ENCODE assay signal across 8 cellular contexts in genomic region chr16:48385272-48385953, GRCh38. TPM values are rescaled to one million over a fixed set of nuclear protein-coding genes. Genes with fewer than 3 reads are reported as not detected.
A peak's percentile ranks its signal among the peaks of the same experiment; 100 is the strongest.
DNase-seq lines count a peak whose midpoint lies in the region; ATAC-seq and TF ChIP-seq lines count a peak whose summit lies in the region.

Gene SIAH1, minus strand, starts transcription at chr16:48385413. Its CDS starts 22,985 bp downstream, at chr16:48362428.

- no peaks in the 10 kb centered on the region for H3K9me3 ChIP-seq in HUES6 (ENCODE audit: control insufficient read depth, insufficient read depth, low read depth, low read length)

- no peaks in the 10 kb centered on the region for H3K36me3 Mint-ChIP-seq in activated T-helper 2 cell treated with anti-CD3 and anti-CD28 coated beads, Interferon-gamma antibody, Interleukin-2, Interleukin-4, amounts not matched to agents 10 μg/mL and 5 μg/mL and 100 μg/mL, durations not matched to agents 14 hours and 24 hours and 36 hours (ENCODE audit: low read depth)
- peaks cover 14% of the 10 kb centered on the region for H3K36me3 Mint-ChIP-seq in nephron progenitor cell (ENCODE audit: low read depth)
- H3K36me3 Mint-ChIP-seq in stimulated activated naive CD8-positive, alpha-beta T cell treated with anti-CD3 and anti-CD28 coated beads, Interleukin-15, Interleukin-2, amounts not matched to agents 100 ng/mL and 50 ng/mL, for 24 hours (ENCODE audit: low read depth) = peaks cover 13% of the 10 kb centered on the region

- H3K4me1 ChIP-seq in HUES6 (ENCODE audit: control insufficient read depth, insufficient read depth, low read length) = peaks cover 23% of the 10 kb centered on the region

- peak within 1 kb of the TSS; percentile 97 for H3K9ac ChIP-seq in HUES6 (ENCODE audit: low read length)

- H3K9me3 Mint-ChIP-seq in activated T-helper 2 cell treated with anti-CD3 and anti-CD28 coated beads, Interferon-gamma antibody, Interleukin-2, Interleukin-4, amounts not matched to agents 10 μg/mL and 5 μg/mL and 100 μg/mL, durations not matched to agents 14 hours and 24 hours and 36 hours = no peaks in the 10 kb centered on the region
- peaks cover 12% of the 10 kb centered on the region for H3K9me3 Mint-ChIP-seq in nephron progenitor cell
- H3K9me3 Mint-ChIP-seq in stimulated activated naive CD8-positive, alpha-beta T cell treated with anti-CD3 and anti-CD28 coated beads, Interleukin-15, Interleukin-2, amounts not matched to agents 100 ng/mL and 50 ng/mL, for 24 hours = no peaks in the 10 kb centered on the region

- peak within 1 kb of the TSS; percentile 94 for H3K4me3 Mint-ChIP-seq in activated T-helper 2 cell treated with anti-CD3 and anti-CD28 coated beads, Interferon-gamma antibody, Interleukin-2, Interleukin-4, amounts not matched to agents 10 μg/mL and 5 μg/mL and 100 μg/mL, durations not matched to agents 14 hours and 24 hours and 36 hours (ENCODE audit: low read depth)
- peak within 1 kb of the TSS; percentile 93 for H3K4me3 Mint-ChIP-seq in nephron progenitor cell
- H3K4me3 Mint-ChIP-seq in stimulated activated naive CD8-positive, alpha-beta T cell treated with anti-CD3 and anti-CD28 coated beads, Interleukin-15, Interleukin-2, amounts not matched to agents 100 ng/mL and 50 ng/mL, for 24 hours = peak within 1 kb of the TSS; percentile 99

- H3K4me3 ChIP-seq in HUES6 (ENCODE audit: low read depth, low read length) (peak within 1 kb of the TSS; percentile 91), fibroblast of pulmonary artery (replicated peaks; ENCODE audit: low read depth, low read length) (peak within 1 kb of the TSS; percentile 69)

- no peaks in the 10 kb centered on the region for H3K27me3 ChIP-seq in HUES6 (ENCODE audit: control insufficient read depth, insufficient read depth, low read length)

- DNase-seq in DMS 273 (lab: John Stamatoyannopoulos, UW; ENCODE audit: unreplicated experiment) (peak; percentile 95), RWPE1 (ENCODE audit: low spot score) (peak; percentile 89), fibroblast of pulmonary artery (ENCODE audit: low read depth) (peak; percentile 79), nephron progenitor cell (peak; percentile 94)
- DNase-seq in activated T-helper 2 cell treated with anti-CD3 and anti-CD28 coated beads, Interferon-gamma antibody, Interleukin-2, Interleukin-4, amounts not matched to agents 10 μg/mL and 5 μg/mL and 100 μg/mL, durations not matched to agents 14 hours and 24 hours and 36 hours (ENCODE audit: low spot score) = peak; percentile 86

- no peaks in the 10 kb centered on the region for H3K36me3 ChIP-seq in HUES6 (ENCODE audit: control insufficient read depth, insufficient read depth, low read length)

- CTCF ChIA-PET in RWPE1 (lab: Yijun Ruan, JAX) = interaction anchor here (1.6 kb wide), 1 partner anchor 141 kb away, joined by 4 read pairs; no protein-coding TSS in a partner anchor

- TF ChIP-seq CTCF in RWPE1 (conservative IDR thresholded peaks at IDR 0.05; ENCODE audit: low read depth) (no peak), fibroblast of pulmonary artery (IDR thresholded peaks at IDR 0.05; ENCODE audit: low read length, missing control alignments) (no peak), nephron progenitor cell (IDR thresholded peaks at IDR 0.05) (no peak)

- intact Hi-C loops in activated T-helper 2 cell treated with anti-CD3 and anti-CD28 coated beads, Interferon-gamma antibody, Interleukin-2, Interleukin-4, amounts not matched to agents 10 μg/mL and 5 μg/mL and 100 μg/mL, durations not matched to agents 14 hours and 24 hours and 36 hours (cut with micrococcal nuclease) = loop anchor here (2.0 to 5.0 kb wide), 3 partner anchors 72 to 227 kb away; no protein-coding TSS in a partner anchor

- POLR2A ChIA-PET in RWPE1 (lab: Yijun Ruan, JAX; ENCODE audit: low non-redundant PET) = no interaction called here

- H3K27me3 Mint-ChIP-seq in activated T-helper 2 cell treated with anti-CD3 and anti-CD28 coated beads, Interferon-gamma antibody, Interleukin-2, Interleukin-4, amounts not matched to agents 10 μg/mL and 5 μg/mL and 100 μg/mL, durations not matched to agents 14 hours and 24 hours and 36 hours (ENCODE audit: low read depth) = no peaks in the 10 kb centered on the region
- H3K27me3 Mint-ChIP-seq in nephron progenitor cell (ENCODE audit: low read depth, poor library complexity) = no peaks in the 10 kb centered on the region
- H3K27me3 Mint-ChIP-seq in stimulated activated naive CD8-positive, alpha-beta T cell treated with anti-CD3 and anti-CD28 coated beads, Interleukin-15, Interleukin-2, amounts not matched to agents 100 ng/mL and 50 ng/mL, for 24 hours = no peaks in the 10 kb centered on the region

- peaks cover 23% of the 10 kb centered on the region for H3K4me1 Mint-ChIP-seq in activated T-helper 2 cell treated with anti-CD3 and anti-CD28 coated beads, Interferon-gamma antibody, Interleukin-2, Interleukin-4, amounts not matched to agents 10 μg/mL and 5 μg/mL and 100 μg/mL, durations not matched to agents 14 hours and 24 hours and 36 hours (ENCODE audit: low read depth)
- H3K4me1 Mint-ChIP-seq in nephron progenitor cell = peaks cover 40% of the 10 kb centered on the region
- peaks cover 29% of the 10 kb centered on the region for H3K4me1 Mint-ChIP-seq in stimulated activated naive CD8-positive, alpha-beta T cell treated with anti-CD3 and anti-CD28 coated beads, Interleukin-15, Interleukin-2, amounts not matched to agents 100 ng/mL and 50 ng/mL, for 24 hours (ENCODE audit: low read depth)

- H3K27ac ChIP-seq in HUES6 (ENCODE audit: low read depth, low read length) (peak within 1 kb of the TSS; percentile 97), RWPE1 (peak within 1 kb of the TSS; percentile 93)

- peak; percentile 59 for ATAC-seq in GM21390 (IDR thresholded peaks at IDR 0.05; ENCODE audit: unreplicated experiment)

- H3K27ac Mint-ChIP-seq in activated T-helper 2 cell treated with anti-CD3 and anti-CD28 coated beads, Interferon-gamma antibody, Interleukin-2, Interleukin-4, amounts not matched to agents 10 μg/mL and 5 μg/mL and 100 μg/mL, durations not matched to agents 14 hours and 24 hours and 36 hours = peak within 1 kb of the TSS; percentile 92
- H3K27ac Mint-ChIP-seq in nephron progenitor cell = peak within 1 kb of the TSS; percentile 99
- peak within 1 kb of the TSS; percentile 96 for H3K27ac Mint-ChIP-seq in stimulated activated naive CD8-positive, alpha-beta T cell treated with anti-CD3 and anti-CD28 coated beads, Interleukin-15, Interleukin-2, amounts not matched to agents 100 ng/mL and 50 ng/mL, for 24 hours

RNA-seq across cellular contexts. Expression of gene SIAH1, which starts in this region (rescaled TPM):
- total RNA-seq in activated T-helper 2 cell treated with anti-CD3 and anti-CD28 coated beads, Interferon-gamma antibody, Interleukin-2, Interleukin-4, amounts not matched to agents 10 μg/mL and 5 μg/mL and 100 μg/mL, durations not matched to agents 14 hours and 24 hours and 36 hours = 16.2 and 17.0 TPM in 2 replicates

Comparison
In these comparisons a context has a peak if more than half of its experiments do, and no peak if none do; other contexts are left out.
1. Peak in every context shown above with its lines: DNase-seq, ATAC-seq, H3K4me3 ChIP-seq and H3K27ac ChIP-seq.